35 cellular contexts compared by ENCODE assay signal in the genomic region with DNA sequence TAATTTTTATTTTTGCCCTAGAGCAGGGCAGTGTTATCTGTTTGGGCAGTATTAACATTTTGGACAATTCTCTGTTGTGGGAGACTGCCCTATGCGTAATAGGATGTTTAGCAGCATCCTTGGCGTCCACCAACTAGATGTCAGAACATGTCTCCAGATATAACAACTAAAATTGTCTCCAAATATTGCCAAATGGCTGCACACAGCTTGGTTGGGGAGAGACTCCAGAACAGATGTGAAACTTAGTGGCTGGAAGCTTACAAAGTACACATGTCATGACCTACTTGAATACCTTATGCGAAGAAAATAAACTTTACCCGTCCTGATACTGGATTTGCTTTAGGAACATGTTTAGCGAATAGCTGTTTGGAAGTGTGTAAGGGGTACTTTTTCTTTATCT.
DNase-seq lines count a peak whose midpoint lies in the region; ATAC-seq, FAIRE-seq and TF ChIP-seq lines count a peak whose summit lies in the region.
"Had no signal": no experiment of that assay in that cellular context is flagged by ENCODE, and none has a peak within 500 bp of the region (broad histone marks: within the 10 kb centered on the region; RNA-seq: fewer than 3 reads in every experiment).

No MANE protein-coding gene starts in this region.

- TF ChIP-seq EP300 in esophagus muscularis mucosa (IDR thresholded peaks at IDR 0.05): no peak

- no peak overlapping the region for H3K4me3 ChIP-seq in heart left ventricle
- H3K4me3 ChIP-seq in right cardiac atrium (ENCODE audit: low read length): no peak overlapping the region
- no peak overlapping the region for H3K4me3 ChIP-seq in esophagus muscularis mucosa
- H3K4me3 ChIP-seq: A549; BLaER1; BLaER1 treated with 17β-estradiol and CSF1 and Interleukin-3, amounts not matched to agents 10 nM and 100 nM had no signal

- TF ChIP-seq CTCF in heart left ventricle (IDR thresholded peaks at IDR 0.05): no peak
- TF ChIP-seq CTCF in esophagus muscularis mucosa (IDR thresholded peaks at IDR 0.05): no peak

- no peak for TF ChIP-seq POLR2A in heart left ventricle (IDR thresholded peaks at IDR 0.05)
- no peak for TF ChIP-seq POLR2A in H54 (IDR thresholded peaks at IDR 0.05; ENCODE audit: low read depth, low read length)
- no peak for TF ChIP-seq POLR2A in esophagus muscularis mucosa (IDR thresholded peaks at IDR 0.05; ENCODE audit: low read depth)

- H3K4me1 ChIP-seq in heart left ventricle: peaks cover 0 to 7% (median 0%) of the 10 kb centered on the region in 12 donors
- no peaks in the 10 kb centered on the region for H3K4me1 ChIP-seq in right cardiac atrium (ENCODE audit: control insufficient read depth, insufficient read depth, low read length)
- H3K4me1 ChIP-seq in esophagus muscularis mucosa: no peaks in the 10 kb centered on the region
- H3K4me1 ChIP-seq: A549, BE2C, Caco-2 had no signal

- WGBS in heart left ventricle, 4 donors: 88 to 93% (median 91%) methylated on average over 5 of the region's 5 CpGs
- 88% methylated on average over 5 of the region's 5 CpGs for WGBS in right cardiac atrium
- 87% methylated on average over 5 of the region's 5 CpGs for WGBS in esophagus muscularis mucosa

- peak; percentile 80 for FAIRE-seq in H54 (lab: Jason Lieb, UNC)
- FAIRE-seq: A204.1, A549, D721Med had no signal

- no peak for DNase-seq in Right ventricle myocardium inferior (ENCODE audit: missing footprints)
- no peak for DNase-seq in heart left ventricle
- DNase-seq in left ventricle myocardium superior: no peak
- no peak for DNase-seq in right cardiac atrium
- no peak for DNase-seq in H54 (ENCODE audit: insufficient read length, low spot score)
- no peak for DNase-seq in left lobe of liver (ENCODE audit: low spot score)
- no peak for DNase-seq in esophagus muscularis mucosa (ENCODE audit: extremely low spot score)
- DNase-seq: 8988T; ACHN; AML-193; BE2C; C1 segment of cervical spinal cord; Caco-2; Calu3; CD4-positive, alpha-beta memory T cell; CD4-positive, alpha-beta T cell; CD4-positive, CD25-positive, alpha-beta regulatory T cell; CD8-positive, alpha-beta memory T cell; CD8-positive, alpha-beta T cell; COR-L47; DMS 273 treated with DMSO at 0.1 percent for 48 hours; DMS153; DMS53; DMS79; DMS79 treated with DMSO at 0.1 percent for 48 hours; DND-41; EL had no signal

- H3K9me3 ChIP-seq in heart left ventricle (no peaks in the 10 kb centered on the region), right cardiac atrium (ENCODE audit: control insufficient read depth, low read length) (no peaks in the 10 kb centered on the region), esophagus muscularis mucosa (no peaks in the 10 kb centered on the region)
- H3K9me3 ChIP-seq: A549, BE2C, BLaER1, Caco-2 had no signal

- H3K27me3 ChIP-seq in heart left ventricle (no peaks in the 10 kb centered on the region), right cardiac atrium (ENCODE audit: control insufficient read depth, insufficient read depth) (no peaks in the 10 kb centered on the region), esophagus muscularis mucosa (no peaks in the 10 kb centered on the region)
- H3K27me3 ChIP-seq: BE2C; BLaER1; BLaER1 treated with 17β-estradiol and CSF1 and Interleukin-3, amounts not matched to agents 10 nM and 100 nM had no signal

- ATAC-seq in Right ventricle myocardium inferior (peak; percentile 28), heart left ventricle (no peak), left ventricle myocardium superior (peak; percentile 60), right cardiac atrium (no peak), left lobe of liver (peak; percentile 19), HG02973 (IDR thresholded peaks at IDR 0.05; ENCODE audit: unreplicated experiment) (no peak)
- ATAC-seq: A549; CD8-positive, alpha-beta T cell had no signal

- H3K36me3 ChIP-seq in heart left ventricle: no peaks in the 10 kb centered on the region
- H3K36me3 ChIP-seq in esophagus muscularis mucosa: no peaks in the 10 kb centered on the region
- H3K36me3 ChIP-seq: BE2C; BLaER1; BLaER1 treated with 17β-estradiol and CSF1 and Interleukin-3, amounts not matched to agents 10 nM and 100 nM had no signal

- H3K27ac ChIP-seq in heart left ventricle (no peak overlapping the region), right cardiac atrium (ENCODE audit: low read length) (no peak overlapping the region), esophagus muscularis mucosa (replicated peaks in 1 of 4) (no peak overlapping the region)
- H3K27ac ChIP-seq: 22Rv1; A549; BLaER1; BLaER1 treated with 17β-estradiol and CSF1 and Interleukin-3, amounts not matched to agents 10 nM and 100 nM; C4-2B had no signal

- intact Hi-C loops in Right ventricle myocardium inferior (cut with DNase I): no loop called here
- intact Hi-C loops in heart left ventricle (cut with DNase I): no loop called here
- intact Hi-C loops in left ventricle myocardium superior (cut with micrococcal nuclease): no loop called here
- intact Hi-C loops in right cardiac atrium (cut with DNase I): no loop called here
- intact Hi-C loops in esophagus muscularis mucosa (cut with DNase I): no loop called here

Comparison
In these comparisons a context has a peak if more than half of its experiments do, and no peak if none do; other contexts are left out.
1. ATAC-seq: peak in Right ventricle myocardium inferior (single experiment), left ventricle myocardium superior (single experiment) and left lobe of liver (single experiment); none in heart left ventricle (0 of 4), right cardiac atrium (0 of 2) and HG02973 (single experiment).